Comparison of ENCODE assay signal across 24 cellular contexts in the genomic region with DNA sequence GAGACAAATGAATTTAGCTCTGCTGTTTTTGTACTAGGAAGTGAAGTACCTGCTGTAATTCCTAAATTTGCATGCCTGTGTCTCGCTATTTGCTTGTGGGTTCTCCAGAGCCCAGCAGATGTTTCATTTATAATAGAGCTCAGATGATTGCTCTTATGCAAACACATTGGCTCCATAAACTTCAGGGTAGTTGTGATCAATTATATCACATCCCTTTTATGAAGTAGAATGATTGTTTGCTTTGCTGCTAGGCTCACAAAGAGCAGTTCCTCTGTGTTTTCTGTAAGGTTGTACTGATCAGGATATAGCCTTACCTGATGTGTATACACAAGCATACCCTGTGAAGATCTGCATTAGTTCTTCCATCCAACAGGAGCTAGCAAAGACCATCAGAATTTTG.
DNase-seq lines count a peak whose midpoint lies in the region; ATAC-seq lines count a peak whose summit lies in the region.
"Had no signal": no experiment of that assay in that cellular context is flagged by ENCODE, and none has a peak within 500 bp of the region (broad histone marks: within the 10 kb centered on the region; RNA-seq: fewer than 3 reads in every experiment).

No MANE protein-coding gene starts in this region.

- peak; percentile 50 for DNase-seq in COLO668 (lab: John Stamatoyannopoulos, UW; ENCODE audit: unreplicated experiment)
- peak; percentile 98 for DNase-seq in NCI-H1092 treated with DMSO at 0.1 percent for 48 hours (lab: John Stamatoyannopoulos, UW)
- peak; percentile 87 for DNase-seq in NCI-H2029 treated with DMSO at 0.1 percent for 48 hours (lab: John Stamatoyannopoulos, UW)
- DNase-seq in NCI-H748 (lab: John Stamatoyannopoulos, UW; ENCODE audit: unreplicated experiment) = peak; percentile 97
- no peak for DNase-seq in cardiac septum (ENCODE audit: low spot score)
- DNase-seq in T-helper 9 cell = no peak
- DNase-seq in activated CD8-positive, alpha-beta memory T cell treated with anti-CD3 and anti-CD28 coated beads, Interleukin-2, amount 50 U/mL, for 48 hours = no peak
- no peak for DNase-seq in activated naive CD8-positive, alpha-beta T cell treated with anti-CD3 and anti-CD28 coated beads, Interleukin-2, amount 50 U/mL, for 24 hours
- DNase-seq: activated CD4-positive, alpha-beta T cell treated with anti-CD3 and anti-CD28 coated beads for 36 hours; activated T-cell treated with anti-CD3 and anti-CD28 coated beads, Interleukin-2, amount 50 U/mL, for 4 hours; adrenal gland; AML-193; brain microvascular endothelial cell; CD8-positive, alpha-beta memory T cell; effector CD8-positive, alpha-beta T cell; foreskin fibroblast; heart left ventricle; mesendoderm; naive B cell; NCI-H446 treated with DMSO at 0.1 percent for 48 hours; nucleus accumbens; upper lobe of right lung had no signal

- H3K27ac Mint-ChIP-seq in activated naive CD8-positive, alpha-beta T cell treated with anti-CD3 and anti-CD28 coated beads, Interleukin-2, amount 50 U/mL, for 24 hours = no peak overlapping the region
- H3K27ac Mint-ChIP-seq: activated CD4-positive, alpha-beta T cell treated with anti-CD3 and anti-CD28 coated beads for 36 hours; CD8-positive, alpha-beta memory T cell; naive B cell had no signal

- H3K4me3 Mint-ChIP-seq in activated naive CD8-positive, alpha-beta T cell treated with anti-CD3 and anti-CD28 coated beads, Interleukin-2, amount 50 U/mL, for 24 hours = no peak overlapping the region
- H3K4me3 Mint-ChIP-seq: activated CD4-positive, alpha-beta T cell treated with anti-CD3 and anti-CD28 coated beads for 36 hours; activated T-cell treated with anti-CD3 and anti-CD28 coated beads, Interleukin-2, amount 50 U/mL, for 4 hours; CD8-positive, alpha-beta memory T cell; naive B cell had no signal

- H3K9me3 Mint-ChIP-seq in activated naive CD8-positive, alpha-beta T cell treated with anti-CD3 and anti-CD28 coated beads, Interleukin-2, amount 50 U/mL, for 24 hours = peaks cover 5% of the 10 kb centered on the region
- H3K9me3 Mint-ChIP-seq: activated T-cell treated with anti-CD3 and anti-CD28 coated beads, Interleukin-2, amount 50 U/mL, for 4 hours had no signal

- no peaks in the 10 kb centered on the region for H3K27me3 Mint-ChIP-seq in activated naive CD8-positive, alpha-beta T cell treated with anti-CD3 and anti-CD28 coated beads, Interleukin-2, amount 50 U/mL, for 24 hours
- H3K27me3 Mint-ChIP-seq: activated CD4-positive, alpha-beta T cell treated with anti-CD3 and anti-CD28 coated beads for 36 hours; CD8-positive, alpha-beta memory T cell; naive B cell had no signal

- H3K4me1 Mint-ChIP-seq in activated naive CD8-positive, alpha-beta T cell treated with anti-CD3 and anti-CD28 coated beads, Interleukin-2, amount 50 U/mL, for 24 hours = no peaks in the 10 kb centered on the region
- H3K4me1 Mint-ChIP-seq: activated CD4-positive, alpha-beta T cell treated with anti-CD3 and anti-CD28 coated beads for 36 hours; CD8-positive, alpha-beta memory T cell; naive B cell had no signal

- intact Hi-C loops in cardiac septum (cut with DNase I) = no loop called here

- ATAC-seq in activated naive CD8-positive, alpha-beta T cell treated with anti-CD3 and anti-CD28 coated beads, Interleukin-2, amount 50 U/mL, for 24 hours = no peak
- ATAC-seq: activated CD4-positive, alpha-beta T cell treated with anti-CD3 and anti-CD28 coated beads for 36 hours; activated T-cell treated with anti-CD3 and anti-CD28 coated beads, Interleukin-2, amount 50 U/mL, for 4 hours; GM12878; heart left ventricle; left lobe of liver; upper lobe of right lung had no signal

- no peaks in the 10 kb centered on the region for H3K36me3 Mint-ChIP-seq in activated naive CD8-positive, alpha-beta T cell treated with anti-CD3 and anti-CD28 coated beads, Interleukin-2, amount 50 U/mL, for 24 hours (ENCODE audit: low read depth)
- H3K36me3 Mint-ChIP-seq: CD8-positive, alpha-beta memory T cell; naive B cell had no signal

Comparison
In these comparisons a context has a peak if more than half of its experiments do, and no peak if none do; other contexts are left out.
1. DNase-seq: peak in COLO668 (single experiment), NCI-H1092 treated with DMSO at 0.1 percent for 48 hours (single experiment), NCI-H2029 treated with DMSO at 0.1 percent for 48 hours (single experiment) and NCI-H748 (single experiment); none in cardiac septum (single experiment), T-helper 9 cell (single experiment), activated CD8-positive, alpha-beta memory T cell treated with anti-CD3 and anti-CD28 coated beads, Interleukin-2, amount 50 U/mL, for 48 hours (single experiment) and activated naive CD8-positive, alpha-beta T cell treated with anti-CD3 and anti-CD28 coated beads, Interleukin-2, amount 50 U/mL, for 24 hours (single experiment).